In the genomic region with DNA sequence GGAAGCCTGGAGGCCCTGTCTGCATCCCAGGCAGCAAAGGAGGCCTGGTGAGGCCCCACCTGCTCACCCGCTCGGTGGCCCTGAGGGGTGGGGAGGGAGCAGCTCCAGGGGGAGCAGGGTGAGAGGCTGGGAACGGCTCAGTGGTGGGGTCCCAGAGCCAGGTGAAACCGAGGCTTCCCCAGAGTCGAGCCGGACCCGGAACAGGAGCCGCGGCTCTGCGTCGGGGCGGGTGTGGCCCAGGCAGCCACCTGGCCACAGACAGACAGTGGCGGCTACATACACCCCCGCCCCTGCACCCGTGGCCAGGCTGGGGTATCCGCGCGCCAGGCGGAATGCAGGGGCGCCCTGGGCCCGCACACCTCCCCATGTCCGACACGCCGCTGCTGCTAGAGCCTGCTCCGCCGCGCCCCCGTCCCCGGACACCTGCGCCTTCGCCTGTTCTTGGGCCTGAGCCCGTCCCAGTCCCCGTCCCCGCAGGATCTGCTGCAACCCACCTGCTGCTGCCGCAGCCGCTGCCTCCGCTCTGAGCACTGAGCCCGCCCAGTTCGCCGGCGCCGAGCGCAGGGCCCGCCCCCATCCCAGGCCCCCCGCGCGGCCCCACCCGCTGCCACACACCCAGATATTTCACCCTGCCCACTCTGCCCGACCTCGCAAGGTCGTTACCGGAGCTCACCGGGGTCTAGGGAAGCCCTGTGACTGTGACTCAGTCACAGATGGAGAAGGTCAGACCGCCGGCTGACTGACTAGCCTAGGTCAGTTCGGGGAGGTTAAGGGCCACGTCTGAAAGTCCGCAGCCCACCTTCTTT, we compare ENCODE assay signal across 1 cellular context.
A peak's percentile ranks its signal among the peaks of the same experiment; 100 is the strongest.
TF ChIP-seq lines count a peak whose summit lies in the region.

A gene with protein sequence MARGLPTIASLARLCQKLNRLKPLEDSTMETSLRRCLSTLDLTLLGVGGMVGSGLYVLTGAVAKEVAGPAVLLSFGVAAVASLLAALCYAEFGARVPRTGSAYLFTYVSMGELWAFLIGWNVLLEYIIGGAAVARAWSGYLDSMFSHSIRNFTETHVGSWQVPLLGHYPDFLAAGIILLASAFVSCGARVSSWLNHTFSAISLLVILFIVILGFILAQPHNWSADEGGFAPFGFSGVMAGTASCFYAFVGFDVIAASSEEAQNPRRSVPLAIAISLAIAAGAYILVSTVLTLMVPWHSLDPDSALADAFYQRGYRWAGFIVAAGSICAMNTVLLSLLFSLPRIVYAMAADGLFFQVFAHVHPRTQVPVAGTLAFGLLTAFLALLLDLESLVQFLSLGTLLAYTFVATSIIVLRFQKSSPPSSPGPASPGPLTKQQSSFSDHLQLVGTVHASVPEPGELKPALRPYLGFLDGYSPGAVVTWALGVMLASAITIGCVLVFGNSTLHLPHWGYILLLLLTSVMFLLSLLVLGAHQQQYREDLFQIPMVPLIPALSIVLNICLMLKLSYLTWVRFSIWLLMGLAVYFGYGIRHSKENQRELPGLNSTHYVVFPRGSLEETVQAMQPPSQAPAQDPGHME (minus strand): TSS at position 525 of the 806 bp plus-strand sequence. CDS start 749 bp downstream, outside the sequence.

TF ChIP-seq in WTC11, 78 proteins besides CTCF, POLR2A, EP300 and RAD21 (continued from another document):
- TF ChIP-seq, protein P1, sequence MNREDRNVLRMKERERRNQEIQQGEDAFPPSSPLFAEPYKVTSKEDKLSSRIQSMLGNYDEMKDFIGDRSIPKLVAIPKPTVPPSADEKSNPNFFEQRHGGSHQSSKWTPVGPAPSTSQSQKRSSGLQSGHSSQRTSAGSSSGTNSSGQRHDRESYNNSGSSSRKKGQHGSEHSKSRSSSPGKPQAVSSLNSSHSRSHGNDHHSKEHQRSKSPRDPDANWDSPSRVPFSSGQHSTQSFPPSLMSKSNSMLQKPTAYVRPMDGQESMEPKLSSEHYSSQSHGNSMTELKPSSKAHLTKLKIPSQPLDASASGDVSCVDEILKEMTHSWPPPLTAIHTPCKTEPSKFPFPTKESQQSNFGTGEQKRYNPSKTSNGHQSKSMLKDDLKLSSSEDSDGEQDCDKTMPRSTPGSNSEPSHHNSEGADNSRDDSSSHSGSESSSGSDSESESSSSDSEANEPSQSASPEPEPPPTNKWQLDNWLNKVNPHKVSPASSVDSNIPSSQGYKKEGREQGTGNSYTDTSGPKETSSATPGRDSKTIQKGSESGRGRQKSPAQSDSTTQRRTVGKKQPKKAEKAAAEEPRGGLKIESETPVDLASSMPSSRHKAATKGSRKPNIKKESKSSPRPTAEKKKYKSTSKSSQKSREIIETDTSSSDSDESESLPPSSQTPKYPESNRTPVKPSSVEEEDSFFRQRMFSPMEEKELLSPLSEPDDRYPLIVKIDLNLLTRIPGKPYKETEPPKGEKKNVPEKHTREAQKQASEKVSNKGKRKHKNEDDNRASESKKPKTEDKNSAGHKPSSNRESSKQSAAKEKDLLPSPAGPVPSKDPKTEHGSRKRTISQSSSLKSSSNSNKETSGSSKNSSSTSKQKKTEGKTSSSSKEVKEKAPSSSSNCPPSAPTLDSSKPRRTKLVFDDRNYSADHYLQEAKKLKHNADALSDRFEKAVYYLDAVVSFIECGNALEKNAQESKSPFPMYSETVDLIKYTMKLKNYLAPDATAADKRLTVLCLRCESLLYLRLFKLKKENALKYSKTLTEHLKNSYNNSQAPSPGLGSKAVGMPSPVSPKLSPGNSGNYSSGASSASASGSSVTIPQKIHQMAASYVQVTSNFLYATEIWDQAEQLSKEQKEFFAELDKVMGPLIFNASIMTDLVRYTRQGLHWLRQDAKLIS (CRISPR knock-in tag; IDR thresholded peaks at IDR 0.05; ENCODE audit: borderline replicate concordance) = no peak
- TF ChIP-seq, protein P2, sequence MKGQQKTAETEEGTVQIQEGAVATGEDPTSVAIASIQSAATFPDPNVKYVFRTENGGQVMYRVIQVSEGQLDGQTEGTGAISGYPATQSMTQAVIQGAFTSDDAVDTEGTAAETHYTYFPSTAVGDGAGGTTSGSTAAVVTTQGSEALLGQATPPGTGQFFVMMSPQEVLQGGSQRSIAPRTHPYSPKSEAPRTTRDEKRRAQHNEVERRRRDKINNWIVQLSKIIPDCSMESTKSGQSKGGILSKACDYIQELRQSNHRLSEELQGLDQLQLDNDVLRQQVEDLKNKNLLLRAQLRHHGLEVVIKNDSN (CRISPR knock-in tag; IDR thresholded peaks at IDR 0.05) = no peak
- TF ChIP-seq, protein P3, sequence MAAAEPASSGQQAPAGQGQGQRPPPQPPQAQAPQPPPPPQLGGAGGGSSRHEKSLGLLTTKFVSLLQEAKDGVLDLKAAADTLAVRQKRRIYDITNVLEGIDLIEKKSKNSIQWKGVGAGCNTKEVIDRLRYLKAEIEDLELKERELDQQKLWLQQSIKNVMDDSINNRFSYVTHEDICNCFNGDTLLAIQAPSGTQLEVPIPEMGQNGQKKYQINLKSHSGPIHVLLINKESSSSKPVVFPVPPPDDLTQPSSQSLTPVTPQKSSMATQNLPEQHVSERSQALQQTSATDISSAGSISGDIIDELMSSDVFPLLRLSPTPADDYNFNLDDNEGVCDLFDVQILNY (CRISPR knock-in tag; IDR thresholded peaks at IDR 0.05) = no peak
- TF ChIP-seq TCF7 (CRISPR knock-in tag; IDR thresholded peaks at IDR 0.05; ENCODE audit: low read depth) = 0 out of 2 replicates have a peak, but pooled peaks have one; percentile 66
- 0 out of 2 replicates have a peak, but pooled peaks have one; percentile 36 for TF ChIP-seq RELA (CRISPR knock-in tag; IDR thresholded peaks at IDR 0.05; ENCODE audit: borderline replicate concordance)
- TF ChIP-seq SP1 (CRISPR knock-in tag; conservative IDR thresholded peaks at IDR 0.05) = peak; percentile 49
- TF ChIP-seq, protein P4, sequence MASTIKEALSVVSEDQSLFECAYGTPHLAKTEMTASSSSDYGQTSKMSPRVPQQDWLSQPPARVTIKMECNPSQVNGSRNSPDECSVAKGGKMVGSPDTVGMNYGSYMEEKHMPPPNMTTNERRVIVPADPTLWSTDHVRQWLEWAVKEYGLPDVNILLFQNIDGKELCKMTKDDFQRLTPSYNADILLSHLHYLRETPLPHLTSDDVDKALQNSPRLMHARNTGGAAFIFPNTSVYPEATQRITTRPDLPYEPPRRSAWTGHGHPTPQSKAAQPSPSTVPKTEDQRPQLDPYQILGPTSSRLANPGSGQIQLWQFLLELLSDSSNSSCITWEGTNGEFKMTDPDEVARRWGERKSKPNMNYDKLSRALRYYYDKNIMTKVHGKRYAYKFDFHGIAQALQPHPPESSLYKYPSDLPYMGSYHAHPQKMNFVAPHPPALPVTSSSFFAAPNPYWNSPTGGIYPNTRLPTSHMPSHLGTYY (CRISPR knock-in tag; IDR thresholded peaks at IDR 0.05) = no peak
- TF ChIP-seq, protein P5, sequence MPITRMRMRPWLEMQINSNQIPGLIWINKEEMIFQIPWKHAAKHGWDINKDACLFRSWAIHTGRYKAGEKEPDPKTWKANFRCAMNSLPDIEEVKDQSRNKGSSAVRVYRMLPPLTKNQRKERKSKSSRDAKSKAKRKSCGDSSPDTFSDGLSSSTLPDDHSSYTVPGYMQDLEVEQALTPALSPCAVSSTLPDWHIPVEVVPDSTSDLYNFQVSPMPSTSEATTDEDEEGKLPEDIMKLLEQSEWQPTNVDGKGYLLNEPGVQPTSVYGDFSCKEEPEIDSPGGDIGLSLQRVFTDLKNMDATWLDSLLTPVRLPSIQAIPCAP (CRISPR knock-in tag; IDR thresholded peaks at IDR 0.05) = no peak
- 0 out of 2 replicates have a peak, but pooled peaks have one; percentile 38 for TF ChIP-seq MYBL2 (CRISPR knock-in tag; IDR thresholded peaks at IDR 0.05)
- TF ChIP-seq ZNF423 (CRISPR knock-in tag; IDR thresholded peaks at IDR 0.05) = no peak
- no peak for TF ChIP-seq NR2C2 (CRISPR knock-in tag; IDR thresholded peaks at IDR 0.05)
- no peak for TF ChIP-seq FOXP1 (CRISPR knock-in tag; IDR thresholded peaks at IDR 0.05; ENCODE audit: borderline replicate concordance)
- TF ChIP-seq, protein P6, sequence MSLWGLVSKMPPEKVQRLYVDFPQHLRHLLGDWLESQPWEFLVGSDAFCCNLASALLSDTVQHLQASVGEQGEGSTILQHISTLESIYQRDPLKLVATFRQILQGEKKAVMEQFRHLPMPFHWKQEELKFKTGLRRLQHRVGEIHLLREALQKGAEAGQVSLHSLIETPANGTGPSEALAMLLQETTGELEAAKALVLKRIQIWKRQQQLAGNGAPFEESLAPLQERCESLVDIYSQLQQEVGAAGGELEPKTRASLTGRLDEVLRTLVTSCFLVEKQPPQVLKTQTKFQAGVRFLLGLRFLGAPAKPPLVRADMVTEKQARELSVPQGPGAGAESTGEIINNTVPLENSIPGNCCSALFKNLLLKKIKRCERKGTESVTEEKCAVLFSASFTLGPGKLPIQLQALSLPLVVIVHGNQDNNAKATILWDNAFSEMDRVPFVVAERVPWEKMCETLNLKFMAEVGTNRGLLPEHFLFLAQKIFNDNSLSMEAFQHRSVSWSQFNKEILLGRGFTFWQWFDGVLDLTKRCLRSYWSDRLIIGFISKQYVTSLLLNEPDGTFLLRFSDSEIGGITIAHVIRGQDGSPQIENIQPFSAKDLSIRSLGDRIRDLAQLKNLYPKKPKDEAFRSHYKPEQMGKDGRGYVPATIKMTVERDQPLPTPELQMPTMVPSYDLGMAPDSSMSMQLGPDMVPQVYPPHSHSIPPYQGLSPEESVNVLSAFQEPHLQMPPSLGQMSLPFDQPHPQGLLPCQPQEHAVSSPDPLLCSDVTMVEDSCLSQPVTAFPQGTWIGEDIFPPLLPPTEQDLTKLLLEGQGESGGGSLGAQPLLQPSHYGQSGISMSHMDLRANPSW (CRISPR knock-in tag; conservative IDR thresholded peaks at IDR 0.05; ENCODE audit: low read depth) = no peak
